In the genomic region with DNA sequence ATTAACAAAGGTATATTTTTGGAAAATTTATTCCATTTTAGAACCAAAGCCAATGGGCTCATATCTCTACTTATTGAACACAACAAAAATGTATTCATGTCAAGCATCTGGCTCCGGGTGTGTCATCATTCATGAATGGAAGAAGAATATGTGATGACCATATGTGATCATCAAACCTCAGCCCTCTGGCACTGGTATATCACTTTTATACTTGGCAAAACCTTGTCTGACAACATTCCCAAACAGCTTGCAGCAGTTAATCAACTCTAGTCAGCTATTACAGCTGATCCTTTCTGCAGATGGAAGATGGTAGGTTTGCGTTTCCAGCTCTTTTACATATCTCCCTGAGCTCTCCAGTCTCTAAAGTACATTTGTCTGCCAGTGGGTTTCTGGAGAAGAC, we compare ENCODE assay signal across 1 cellular context.
TF ChIP-seq lines count a peak whose summit lies in the region.

No MANE protein-coding gene starts in this region.

TF ChIP-seq in H1, 55 proteins besides CTCF, POLR2A, EP300 and RAD21:
- TF ChIP-seq KDM4A (IDR thresholded peaks at IDR 0.05; ENCODE audit: low read depth, low read length, severe bottlenecking) (no peak), ATF3 (IDR thresholded peaks at IDR 0.05; ENCODE audit: insufficient read depth, low read depth, low read length) (no peak), NANOG (IDR thresholded peaks at IDR 0.05; ENCODE audit: insufficient read depth, low read depth, low read length, poor library complexity, severe bottlenecking) (no peak)
